In genomic region chr4:140444347-140444746, GRCh38 we compare ENCODE assay signal across 12 cellular contexts. TPM values are rescaled to one million over a fixed set of nuclear protein-coding genes. Genes with fewer than 3 reads are reported as not detected.
"Had no signal": no experiment of that assay in that cellular context is flagged by ENCODE, and none has a peak within 500 bp of the region (broad histone marks: within the 10 kb centered on the region; RNA-seq: fewer than 3 reads in every experiment).

No MANE protein-coding gene starts in this region.

RNA-seq across cellular contexts. Expression of gene MGAT4D, which starts 53.7 kb away (rescaled TPM):
- total RNA-seq: OCI-LY7, PC-3, PC-9, Peyer's patch, Right ventricle myocardium inferior, Right ventricle myocardium superior, RPMI7951, SJCRH30, SJSA1, SK-MEL-5, T-cell had no signal
- polyA plus RNA-seq: SK-N-SH had no signal
